In genomic region chr19:29645911-29646310, GRCh38 we compare ENCODE assay signal across 10 cellular contexts. TPM values are rescaled to one million over a fixed set of nuclear protein-coding genes. Genes with fewer than 3 reads are reported as not detected.
DNase-seq lines count a peak whose midpoint lies in the region; ATAC-seq, FAIRE-seq and TF ChIP-seq lines count a peak whose summit lies in the region.
"Had no signal": no experiment of that assay in that cellular context is flagged by ENCODE, and none has a peak within 500 bp of the region (broad histone marks: within the 10 kb centered on the region; RNA-seq: fewer than 3 reads in every experiment).

No MANE protein-coding gene starts in this region.

- peak overlapping the region; percentile 15 for H3K4me3 Mint-ChIP-seq in activated CD4-positive, alpha-beta T cell treated with anti-CD3 and anti-CD28 coated beads, Interleukin-2, amount 10 ng/mL, durations not matched to agents 24 days and 14 days

- H3K4me1 Mint-ChIP-seq in activated CD4-positive, alpha-beta T cell treated with anti-CD3 and anti-CD28 coated beads, Interleukin-2, amount 10 ng/mL, durations not matched to agents 24 days and 14 days: peaks cover 17% of the 10 kb centered on the region

- H3K27me3 Mint-ChIP-seq in activated CD4-positive, alpha-beta T cell treated with anti-CD3 and anti-CD28 coated beads, Interleukin-2, amount 10 ng/mL, durations not matched to agents 24 days and 14 days: peaks cover 16% of the 10 kb centered on the region

- no peaks in the 10 kb centered on the region for H3K9me3 Mint-ChIP-seq in activated CD4-positive, alpha-beta T cell treated with anti-CD3 and anti-CD28 coated beads, Interleukin-2, amount 10 ng/mL, durations not matched to agents 24 days and 14 days

- H3K4me1 ChIP-seq in colonic mucosa: no peaks in the 10 kb centered on the region
- H3K4me1 ChIP-seq: ascending aorta had no signal

- H3K27ac ChIP-seq in colonic mucosa: no peak overlapping the region
- H3K27ac ChIP-seq: ascending aorta had no signal

- H3K9ac ChIP-seq in colonic mucosa (ENCODE audit: low read depth in 2 of 2, low read length in 2 of 2): no peak overlapping the region

- ATAC-seq in Right ventricle myocardium inferior: peak; percentile 94
- no peak for ATAC-seq in HG02885 (IDR thresholded peaks at IDR 0.05; ENCODE audit: poor library complexity, unreplicated experiment)

- intact Hi-C loops in activated CD4-positive, alpha-beta T cell treated with anti-CD3 and anti-CD28 coated beads, Interleukin-2, amount 10 ng/mL, durations not matched to agents 24 days and 14 days (cut with micrococcal nuclease): no loop called here
- intact Hi-C loops in Right ventricle myocardium inferior (cut with DNase I) (loop anchor here (5.0 kb wide), 1 partner anchor 41 kb away; no protein-coding TSS in a partner anchor), colonic mucosa (cut with DNase I) (no loop called here)

- peak; percentile 66 for DNase-seq in activated CD4-positive, alpha-beta T cell treated with anti-CD3 and anti-CD28 coated beads, Interleukin-2, amount 10 ng/mL, durations not matched to agents 24 days and 14 days
- no peak for DNase-seq in activated CD4-positive, alpha-beta T cell treated with anti-CD3 and anti-CD28 coated beads for 1 hour
- DNase-seq in UCSD-AML1 (lab: John Stamatoyannopoulos, UW; ENCODE audit: unreplicated experiment) (peak; percentile 54), Right ventricle myocardium inferior (ENCODE audit: missing footprints) (peak; percentile 73), superior temporal gyrus (ENCODE audit: extremely low spot score) (peak; percentile 32), colonic mucosa (no peak), GM19239 (ENCODE audit: insufficient read length, low spot score) (no peak)
- DNase-seq: GOT3 had no signal

- H3K4me3 ChIP-seq in colonic mucosa: no peak overlapping the region

- no peaks in the 10 kb centered on the region for H3K9me3 ChIP-seq in colonic mucosa
- H3K9me3 ChIP-seq: ascending aorta had no signal

- no peaks in the 10 kb centered on the region for H3K36me3 ChIP-seq in colonic mucosa
- H3K36me3 ChIP-seq: ascending aorta had no signal

- no peak for FAIRE-seq in GM19239 (lab: Jason Lieb, UNC)

- no peak overlapping the region for H3K27ac Mint-ChIP-seq in activated CD4-positive, alpha-beta T cell treated with anti-CD3 and anti-CD28 coated beads, Interleukin-2, amount 10 ng/mL, durations not matched to agents 24 days and 14 days

- no peaks in the 10 kb centered on the region for H3K27me3 ChIP-seq in colonic mucosa
- H3K27me3 ChIP-seq: ascending aorta had no signal

- H3K36me3 Mint-ChIP-seq in activated CD4-positive, alpha-beta T cell treated with anti-CD3 and anti-CD28 coated beads, Interleukin-2, amount 10 ng/mL, durations not matched to agents 24 days and 14 days (ENCODE audit: low read depth): no peaks in the 10 kb centered on the region

- no peak for TF ChIP-seq CTCF in colonic mucosa (IDR thresholded peaks at IDR 0.05)

RNA-seq across cellular contexts. Expression of gene PLEKHF1, which starts 19.4 kb away (rescaled TPM):
- total RNA-seq in activated CD4-positive, alpha-beta T cell treated with anti-CD3 and anti-CD28 coated beads, Interleukin-2, amount 10 ng/mL, durations not matched to agents 24 days and 14 days: 24.0 and 26.7 TPM in 2 replicates
- total RNA-seq in Right ventricle myocardium inferior (43.6 TPM), colonic mucosa (1 to 10 TPM; 2.8 to 3.4 TPM)

RNA-seq across cellular contexts. Expression of gene POP4, which starts 39.8 kb away (rescaled TPM):
- 121 TPM in 2 replicates for total RNA-seq in activated CD4-positive, alpha-beta T cell treated with anti-CD3 and anti-CD28 coated beads, Interleukin-2, amount 10 ng/mL, durations not matched to agents 24 days and 14 days
- total RNA-seq in Right ventricle myocardium inferior (58.0 TPM), colonic mucosa (10 to 100 TPM; 52.4 to 87.5 TPM)

Comparison
In these comparisons a context has a peak if more than half of its experiments do, and no peak if none do; other contexts are left out.
1. DNase-seq: peak in activated CD4-positive, alpha-beta T cell treated with anti-CD3 and anti-CD28 coated beads, Interleukin-2, amount 10 ng/mL, durations not matched to agents 24 days and 14 days (single experiment), UCSD-AML1 (single experiment), Right ventricle myocardium inferior (single experiment) and superior temporal gyrus (single experiment); none in activated CD4-positive, alpha-beta T cell treated with anti-CD3 and anti-CD28 coated beads for 1 hour (single experiment), colonic mucosa (single experiment) and GM19239 (single experiment).